Comparison of ENCODE assay signal across 8 cellular contexts in genomic region chr2:17148298-17149228, GRCh38.
DNase-seq lines count a peak whose midpoint lies in the region; ATAC-seq and TF ChIP-seq lines count a peak whose summit lies in the region.

No MANE protein-coding gene starts in this region.

- H3K27me3 ChIP-seq in MM.1S (replicated peaks; ENCODE audit: insufficient read depth, low read length) (no peaks in the 10 kb centered on the region), mammary epithelial cell (ENCODE audit: insufficient read depth, low read length) (no peaks in the 10 kb centered on the region), transverse colon (no peaks in the 10 kb centered on the region)

- no peak overlapping the region for H3K9ac ChIP-seq in MM.1S (ENCODE audit: low read length)
- no peak overlapping the region for H3K9ac ChIP-seq in mammary epithelial cell (ENCODE audit: insufficient read depth, low read length)

- H3K4me2 ChIP-seq in MM.1S (ENCODE audit: low read depth, low read length) (no peak overlapping the region), mammary epithelial cell (ENCODE audit: insufficient read depth, low read depth, low read length) (no peak overlapping the region)

- H3K9me2 ChIP-seq in MM.1S (replicated peaks; ENCODE audit: insufficient read depth, low read length), result no peaks in the 10 kb centered on the region

- intact Hi-C loops in mammary epithelial cell (cut with micrococcal nuclease), result loop anchor here (1.0 to 5.0 kb wide), 2 partner anchors 159 to 375 kb away; no protein-coding TSS in a partner anchor
- intact Hi-C loops in transverse colon (cut with DNase I; ENCODE audit: low total_unique reads), result no loop called here

- no peak overlapping the region for H3K27ac Mint-ChIP-seq in neural crest cell (ENCODE audit: unreplicated experiment)

- CTCF ChIA-PET in mammary epithelial cell (lab: Charles Lee; ENCODE audit: low non-redundant PET), result no interaction called here

- H3K9me3 Mint-ChIP-seq in neural crest cell, result no peaks in the 10 kb centered on the region

- H3K27ac ChIP-seq in MM.1S (ENCODE audit: low read length), result no peak overlapping the region
- H3K27ac ChIP-seq in mammary epithelial cell (ENCODE audit: insufficient read depth, low read depth, low read length), result no peak overlapping the region
- H3K27ac ChIP-seq in transverse colon, result no peak overlapping the region

- no peak overlapping the region for H2AFZ ChIP-seq in MM.1S (ENCODE audit: low read length)
- H2AFZ ChIP-seq in mammary epithelial cell (ENCODE audit: low read depth, low read length), result no peak overlapping the region

- TF ChIP-seq POLR2A in transverse colon (IDR thresholded peaks at IDR 0.05), result no peak

- no peaks in the 10 kb centered on the region for H3K36me3 ChIP-seq in MM.1S (replicated peaks; ENCODE audit: insufficient read depth, low read length)
- H3K36me3 ChIP-seq in mammary epithelial cell (ENCODE audit: insufficient read depth, low read length), result no peaks in the 10 kb centered on the region
- no peaks in the 10 kb centered on the region for H3K36me3 ChIP-seq in transverse colon

- BruUV-seq in mammary epithelial cell (replicated peaks; lab: Mats Ljungman, UMichigan), result no TSS peak

- H4K20me1 ChIP-seq in MM.1S (ENCODE audit: insufficient read depth, low read length) (no peaks in the 10 kb centered on the region), mammary epithelial cell (ENCODE audit: insufficient read depth, low read length) (no peaks in the 10 kb centered on the region)

- H3K4me1 ChIP-seq in MM.1S (ENCODE audit: low read length), result no peaks in the 10 kb centered on the region
- H3K4me1 ChIP-seq in mammary epithelial cell (ENCODE audit: insufficient read depth, low read length), result no peaks in the 10 kb centered on the region
- H3K4me1 ChIP-seq in transverse colon, result no peaks in the 10 kb centered on the region

- H3K4me3 ChIP-seq in MM.1S (ENCODE audit: low read length) (no peak overlapping the region), mammary epithelial cell (replicated peaks in 1 of 3; ENCODE audit: insufficient read depth in 1 of 3, low read depth in 2 of 3, low read length in 3 of 3) (no peak overlapping the region), transverse colon (no peak overlapping the region)

- WGBS in mammary epithelial cell (ENCODE audit: low coverage, missing lambda C conversion rate), result 42% methylated on average over 8 of the region's 8 CpGs
- WGBS in transverse colon (ENCODE audit: low coverage in 1 of 2), 2 donors, result 34 to 39% methylated on average over 4 to 8 of the region's 8 CpGs

- H3F3A ChIP-seq in MM.1S (ENCODE audit: insufficient read depth, low read length), result no peaks in the 10 kb centered on the region

- no peaks in the 10 kb centered on the region for H3K36me3 Mint-ChIP-seq in neural crest cell (ENCODE audit: low read depth)

- peaks cover 5% of the 10 kb centered on the region for H3K4me1 Mint-ChIP-seq in neural crest cell

- ATAC-seq in GM18858 (IDR thresholded peaks at IDR 0.05; ENCODE audit: unreplicated experiment), result no peak

- dilution Hi-C loops in mammary epithelial cell (cut with HindIII; ENCODE audit: low sequenced_read_pairs), result no loop called here

- H3K9me3 ChIP-seq in MM.1S (replicated peaks; ENCODE audit: insufficient read depth, low read length) (no peaks in the 10 kb centered on the region), mammary epithelial cell (replicated peaks; ENCODE audit: insufficient read depth, low read length) (no peaks in the 10 kb centered on the region), transverse colon (no peaks in the 10 kb centered on the region)

- no peak for TF ChIP-seq EP300 in transverse colon (IDR thresholded peaks at IDR 0.05; ENCODE audit: low read depth)

- in situ Hi-C loops in GM13977 (cut with MboI; ENCODE audit: low pct_unique_long_range_greater_than_20kb, low sequenced_read_pairs, unreplicated experiment) (no loop called here), mammary epithelial cell (cut with MboI; ENCODE audit: low sequenced_read_pairs in 2 of 2) (no loop called here), transverse colon (cut with MboI; ENCODE audit: low pct_ligation_motif_present in 1 of 4, low pct_unique_long_range_greater_than_20kb in 1 of 4, low sequenced_read_pairs in 3 of 4) (no loop called here)

- H3K27me3 Mint-ChIP-seq in neural crest cell (ENCODE audit: low read depth), result no peaks in the 10 kb centered on the region

- DNase-seq in GM13977 (ENCODE audit: low spot score) (no peak), MM.1S (no peak), mammary epithelial cell (peak; percentile 15), neural crest cell (ENCODE audit: low read depth, low spot score) (peak; percentile 9), cortex of kidney (lab: John Stamatoyannopoulos, UW) (no peak), transverse colon (no peak), HK-2 (ENCODE audit: unreplicated experiment) (no peak)

- H3K79me2 ChIP-seq in MM.1S (ENCODE audit: low read length) (no peaks in the 10 kb centered on the region), mammary epithelial cell (ENCODE audit: insufficient read depth, low read length) (no peaks in the 10 kb centered on the region)

- TF ChIP-seq CTCF in GM13977 (IDR thresholded peaks at IDR 0.05; ENCODE audit: extremely low read depth, insufficient read depth, missing control alignments) (peak; percentile 40), MM.1S (IDR thresholded peaks at IDR 0.05; ENCODE audit: low read length) (peak; percentile 9; the same call in 1 of the 2 replicates), mammary epithelial cell (conservative IDR thresholded peaks at IDR 0.05 in 1 of 2, IDR thresholded peaks at IDR 0.05 in 1 of 2; ENCODE audit: extremely low read depth in 1 of 2, insufficient read depth in 1 of 2, low read depth in 1 of 2, low read length in 2 of 2) (peak; percentile 57 to 61), neural crest cell (conservative IDR thresholded peaks at IDR 0.05) (peak; percentile 55), transverse colon (IDR thresholded peaks at IDR 0.05) (no peak)

- no peak overlapping the region for H3K4me3 Mint-ChIP-seq in neural crest cell

Comparison
In these comparisons a context has a peak if more than half of its experiments do, and no peak if none do; other contexts are left out.
1. DNase-seq: peak in mammary epithelial cell (single experiment) and neural crest cell (single experiment); none in GM13977 (single experiment), MM.1S (single experiment), cortex of kidney (single experiment), transverse colon (single experiment) and HK-2 (single experiment).
2. CTCF ChIP-seq: peak in GM13977 (single experiment), MM.1S (single experiment), mammary epithelial cell (2 of 2) and neural crest cell (single experiment); none in transverse colon (0 of 5).